ENCODE assay signal across 21 cellular contexts in genomic region chr5:110702300-110702699, GRCh38.
"Had no signal": no experiment of that assay in that cellular context is flagged by ENCODE, and none has a peak within 500 bp of the region (broad histone marks: within the 10 kb centered on the region; RNA-seq: fewer than 3 reads in every experiment).

No MANE protein-coding gene starts in this region.

- H3K36me3 ChIP-seq: esophagus squamous epithelium, ovary, tibial artery had no signal

- H3K27me3 ChIP-seq: esophagus squamous epithelium, ovary, testis, tibial artery had no signal

- H3K27ac ChIP-seq: esophagus squamous epithelium, ovary, psoas muscle, testis had no signal

- H3K4me3 ChIP-seq: esophagus squamous epithelium, lung, ovary, psoas muscle, testis, tibial artery had no signal

- DNase-seq: cortex of kidney; effector memory CD8-positive, alpha-beta T cell; erythroblast; esophagus squamous epithelium; foreskin melanocyte; natural killer cell; occipital lobe; ovary; posterior cingulate gyrus; psoas muscle; right cardiac atrium; stimulated activated CD4-positive, alpha-beta T cell treated with anti-CD3 and anti-CD28 coated beads, Interleukin-2, amount 100 ng/mL, for 24 hours; stimulated activated CD4-positive, alpha-beta T cell treated with anti-CD3 and anti-CD28 coated beads, Interleukin-4, amount 100 ng/mL, for 24 hours; stimulated activated naive CD4-positive, alpha-beta T cell treated with Interleukin-2 at 50 U/mL for 16 hours; substantia nigra; testis; tibial artery had no signal

- ATAC-seq: effector memory CD8-positive, alpha-beta T cell; natural killer cell; psoas muscle; right cardiac atrium; stimulated activated effector memory CD8-positive, alpha-beta T cell treated with anti-CD3 and anti-CD28 coated beads, Interleukin-12 subunit alpha, Interleukin-12 subunit beta, amount 100 ng/mL, for 72 hours had no signal

- H3K4me1 ChIP-seq: esophagus squamous epithelium, psoas muscle, testis had no signal

- FAIRE-seq: endometrium, keratinocyte had no signal

- H3K9me3 ChIP-seq: esophagus squamous epithelium, ovary, psoas muscle, testis, tibial artery had no signal
